14 cellular contexts compared by ENCODE assay signal in the genomic region with DNA sequence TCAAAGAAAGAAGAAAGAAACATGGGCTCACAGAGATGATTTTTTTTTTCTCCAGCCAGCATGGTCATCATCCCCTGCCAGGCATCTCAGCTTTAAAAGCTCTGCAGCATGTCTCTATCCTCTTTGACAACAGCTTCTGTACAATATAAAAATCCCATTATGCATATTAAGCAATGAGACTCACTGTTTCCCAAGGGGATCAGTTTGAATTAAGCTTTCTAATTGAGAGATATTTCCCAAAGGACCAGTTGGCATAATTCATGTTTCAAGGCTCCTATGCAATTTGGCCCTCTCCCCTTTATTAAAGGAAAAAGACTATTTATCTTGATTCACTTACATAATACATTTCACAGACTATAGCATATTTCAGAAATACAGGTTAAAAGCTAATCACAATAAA.
DNase-seq lines count a peak whose midpoint lies in the region; ATAC-seq and TF ChIP-seq lines count a peak whose summit lies in the region.
"Had no signal": no experiment of that assay in that cellular context is flagged by ENCODE, and none has a peak within 500 bp of the region (broad histone marks: within the 10 kb centered on the region; RNA-seq: fewer than 3 reads in every experiment).

No MANE protein-coding gene starts in this region.

- H3K9me3 ChIP-seq in SK-N-SH: no peaks in the 10 kb centered on the region

- H3K27ac ChIP-seq in SK-N-SH (ENCODE audit: low read depth in 2 of 2, low read length in 1 of 2): no peak overlapping the region
- H3K27ac ChIP-seq: GM23248 had no signal

- no peak overlapping the region for H3K27ac Mint-ChIP-seq in endothelial cell (ENCODE audit: unreplicated experiment)
- H3K27ac Mint-ChIP-seq: B cell; CD4-positive, alpha-beta T cell had no signal

- CTCF ChIA-PET in SK-N-SH (lab: Yijun Ruan, JAX): interaction anchor here (0.6 kb wide), 1 partner anchor 1052 kb away, joined by 3 read pairs; no protein-coding TSS in a partner anchor

- H3K4me3 ChIP-seq in SK-N-SH (ENCODE audit: low read depth in 2 of 2, low read length in 1 of 2): no peak overlapping the region
- H3K4me3 ChIP-seq: GM12878, GM23248 had no signal

- no peaks in the 10 kb centered on the region for H3K27me3 Mint-ChIP-seq in endothelial cell (ENCODE audit: unreplicated experiment)
- H3K27me3 Mint-ChIP-seq: B cell had no signal

- TF ChIP-seq CTCF in SK-N-SH (IDR thresholded peaks at IDR 0.05): no peak
- TF ChIP-seq CTCF in endothelial cell (IDR thresholded peaks at IDR 0.05; ENCODE audit: unreplicated experiment): no peak

- peaks cover 5% of the 10 kb centered on the region for H3K36me3 Mint-ChIP-seq in endothelial cell (ENCODE audit: low read depth, unreplicated experiment)

- no peak overlapping the region for H3K4me3 Mint-ChIP-seq in endothelial cell (ENCODE audit: unreplicated experiment)
- H3K4me3 Mint-ChIP-seq: B cell; CD4-positive, alpha-beta T cell had no signal

- no peak for TF ChIP-seq RAD21 in SK-N-SH (IDR thresholded peaks at IDR 0.05; ENCODE audit: low read length)

- ATAC-seq in SK-N-SH treated with all-trans-retinoic acid at 6 μM for 48 hours: no peak
- ATAC-seq: GM12878 had no signal

- 0 out of 2 replicates have a peak, but pooled peaks cover 5% of the 10 kb centered on the region for H3K9me2 ChIP-seq in SK-N-SH

- H3F3A ChIP-seq in SK-N-SH (replicated peaks; ENCODE audit: insufficient read depth): no peaks in the 10 kb centered on the region

- H3K9ac ChIP-seq in SK-N-SH: no peak overlapping the region
- H3K9ac ChIP-seq: GM23248 had no signal

- no peaks in the 10 kb centered on the region for H3K79me2 ChIP-seq in SK-N-SH (ENCODE audit: insufficient read depth)

- H3K4me1 Mint-ChIP-seq in endothelial cell (ENCODE audit: unreplicated experiment): no peaks in the 10 kb centered on the region
- H3K4me1 Mint-ChIP-seq: B cell had no signal

- H2AFZ ChIP-seq in SK-N-SH (ENCODE audit: low read depth): no peak overlapping the region
- H2AFZ ChIP-seq: GM23248 had no signal

- POLR2A ChIA-PET in SK-N-SH (lab: Yijun Ruan, JAX): no interaction called here

- peaks cover 0 to 14% of the 10 kb centered on the region in 2 experiments; a peak in 2 of 4 replicates for H3K4me1 ChIP-seq in SK-N-SH (ENCODE audit: control insufficient read depth in 1 of 2, insufficient read depth in 2 of 2, low read depth in 1 of 2, low read length in 1 of 2)

- in situ Hi-C loops in G401 (cut with HindIII; ENCODE audit: low sequenced_read_pairs): no loop called here

- H4K20me1 ChIP-seq in SK-N-SH (ENCODE audit: insufficient read depth): no peaks in the 10 kb centered on the region

- no peaks in the 10 kb centered on the region for H3K27me3 ChIP-seq in SK-N-SH (ENCODE audit: insufficient read depth)

- no peaks in the 10 kb centered on the region for H3K9me3 Mint-ChIP-seq in endothelial cell (ENCODE audit: unreplicated experiment)

- no peak overlapping the region for H3K4me2 ChIP-seq in SK-N-SH

- H3K36me3 ChIP-seq in SK-N-SH (replicated peaks in 1 of 2; ENCODE audit: control insufficient read depth in 1 of 2, insufficient read depth in 2 of 2, low read length in 1 of 2): no peaks in the 10 kb centered on the region

- DNase-seq in SK-N-SH (peak; percentile 10), NCI-H1436 treated with DMSO at 0.1 percent for 48 hours (lab: John Stamatoyannopoulos, UW) (peak; percentile 82), NCI-H524 treated with DMSO at 0.1 percent for 48 hours (lab: John Stamatoyannopoulos, UW) (peak; percentile 59), HK-2 (ENCODE audit: unreplicated experiment) (no peak), endothelial cell (ENCODE audit: low spot score) (no peak), cerebellar nuclear complex (lab: John Stamatoyannopoulos, UW) (no peak), G401 (ENCODE audit: low spot score) (no peak)
- DNase-seq: C1 segment of cervical spinal cord; CD4-positive, alpha-beta T cell; GM23248; H7 had no signal

- no peak for TF ChIP-seq EP300 in SK-N-SH (IDR thresholded peaks at IDR 0.05; ENCODE audit: borderline replicate concordance in 1 of 2, low read depth in 1 of 2, low read length in 1 of 2)

TF ChIP-seq in SK-N-SH, 30 proteins besides CTCF, POLR2A, EP300 and RAD21 (continues in another document):
- TF ChIP-seq YY1 (IDR thresholded peaks at IDR 0.05; ENCODE audit: low read depth) (no peak), ELF1 (IDR thresholded peaks at IDR 0.05) (no peak), JUND (IDR thresholded peaks at IDR 0.05) (no peak), FOXJ3 (CRISPR knock-in tag; IDR thresholded peaks at IDR 0.05) (no peak), POLR2AphosphoS5 (IDR thresholded peaks at IDR 0.05; ENCODE audit: low read depth, low read length) (no peak), GABPA (IDR thresholded peaks at IDR 0.05; ENCODE audit: low read depth) (no peak), GATA2 (CRISPR knock-in tag; IDR thresholded peaks at IDR 0.05) (no peak), RXRA (IDR thresholded peaks at IDR 0.05; ENCODE audit: borderline replicate concordance, low read depth) (no peak), MEF2A (IDR thresholded peaks at IDR 0.05; ENCODE audit: borderline replicate concordance, low read depth) (no peak), NFIC (IDR thresholded peaks at IDR 0.05; ENCODE audit: borderline replicate concordance) (no peak), SIN3A (IDR thresholded peaks at IDR 0.05; ENCODE audit: borderline replicate concordance, low read depth, low read length) (no peak), CHD2 (IDR thresholded peaks at IDR 0.05; ENCODE audit: low read length, partially characterized antibody) (no peak), MXI1 (IDR thresholded peaks at IDR 0.05; ENCODE audit: low read depth, low read length) (no peak), SMC3 (IDR thresholded peaks at IDR 0.05; ENCODE audit: low read depth, low read length) (no peak)
- TF ChIP-seq, protein P1, sequence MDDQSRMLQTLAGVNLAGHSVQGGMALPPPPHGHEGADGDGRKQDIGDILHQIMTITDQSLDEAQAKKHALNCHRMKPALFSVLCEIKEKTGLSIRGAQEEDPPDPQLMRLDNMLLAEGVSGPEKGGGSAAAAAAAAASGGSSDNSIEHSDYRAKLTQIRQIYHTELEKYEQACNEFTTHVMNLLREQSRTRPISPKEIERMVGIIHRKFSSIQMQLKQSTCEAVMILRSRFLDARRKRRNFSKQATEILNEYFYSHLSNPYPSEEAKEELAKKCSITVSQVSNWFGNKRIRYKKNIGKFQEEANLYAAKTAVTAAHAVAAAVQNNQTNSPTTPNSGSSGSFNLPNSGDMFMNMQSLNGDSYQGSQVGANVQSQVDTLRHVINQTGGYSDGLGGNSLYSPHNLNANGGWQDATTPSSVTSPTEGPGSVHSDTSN (IDR thresholded peaks at IDR 0.05): no peak

TF ChIP-seq in SK-N-SH treated with all-trans-retinoic acid at 6 μM for 48 hours, 23 proteins besides CTCF, POLR2A, EP300 and RAD21 (continues in another document):
- TF ChIP-seq RARB (CRISPR knock-in tag; IDR thresholded peaks at IDR 0.05): no peak
- no peak for TF ChIP-seq ISL1 (CRISPR knock-in tag; IDR thresholded peaks at IDR 0.05)
- TF ChIP-seq CSDC2 (CRISPR knock-in tag; IDR thresholded peaks at IDR 0.05): no peak
- TF ChIP-seq ZFP30 (CRISPR knock-in tag; IDR thresholded peaks at IDR 0.05): no peak
- TF ChIP-seq, protein P2, sequence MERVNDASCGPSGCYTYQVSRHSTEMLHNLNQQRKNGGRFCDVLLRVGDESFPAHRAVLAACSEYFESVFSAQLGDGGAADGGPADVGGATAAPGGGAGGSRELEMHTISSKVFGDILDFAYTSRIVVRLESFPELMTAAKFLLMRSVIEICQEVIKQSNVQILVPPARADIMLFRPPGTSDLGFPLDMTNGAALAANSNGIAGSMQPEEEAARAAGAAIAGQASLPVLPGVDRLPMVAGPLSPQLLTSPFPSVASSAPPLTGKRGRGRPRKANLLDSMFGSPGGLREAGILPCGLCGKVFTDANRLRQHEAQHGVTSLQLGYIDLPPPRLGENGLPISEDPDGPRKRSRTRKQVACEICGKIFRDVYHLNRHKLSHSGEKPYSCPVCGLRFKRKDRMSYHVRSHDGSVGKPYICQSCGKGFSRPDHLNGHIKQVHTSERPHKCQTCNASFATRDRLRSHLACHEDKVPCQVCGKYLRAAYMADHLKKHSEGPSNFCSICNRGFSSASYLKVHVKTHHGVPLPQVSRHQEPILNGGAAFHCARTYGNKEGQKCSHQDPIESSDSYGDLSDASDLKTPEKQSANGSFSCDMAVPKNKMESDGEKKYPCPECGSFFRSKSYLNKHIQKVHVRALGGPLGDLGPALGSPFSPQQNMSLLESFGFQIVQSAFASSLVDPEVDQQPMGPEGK (CRISPR knock-in tag; IDR thresholded peaks at IDR 0.05; ENCODE audit: borderline replicate concordance): no peak
- no peak for TF ChIP-seq ZNF565 (CRISPR knock-in tag; conservative IDR thresholded peaks at IDR 0.05; ENCODE audit: low read depth)
- TF ChIP-seq, protein P3, sequence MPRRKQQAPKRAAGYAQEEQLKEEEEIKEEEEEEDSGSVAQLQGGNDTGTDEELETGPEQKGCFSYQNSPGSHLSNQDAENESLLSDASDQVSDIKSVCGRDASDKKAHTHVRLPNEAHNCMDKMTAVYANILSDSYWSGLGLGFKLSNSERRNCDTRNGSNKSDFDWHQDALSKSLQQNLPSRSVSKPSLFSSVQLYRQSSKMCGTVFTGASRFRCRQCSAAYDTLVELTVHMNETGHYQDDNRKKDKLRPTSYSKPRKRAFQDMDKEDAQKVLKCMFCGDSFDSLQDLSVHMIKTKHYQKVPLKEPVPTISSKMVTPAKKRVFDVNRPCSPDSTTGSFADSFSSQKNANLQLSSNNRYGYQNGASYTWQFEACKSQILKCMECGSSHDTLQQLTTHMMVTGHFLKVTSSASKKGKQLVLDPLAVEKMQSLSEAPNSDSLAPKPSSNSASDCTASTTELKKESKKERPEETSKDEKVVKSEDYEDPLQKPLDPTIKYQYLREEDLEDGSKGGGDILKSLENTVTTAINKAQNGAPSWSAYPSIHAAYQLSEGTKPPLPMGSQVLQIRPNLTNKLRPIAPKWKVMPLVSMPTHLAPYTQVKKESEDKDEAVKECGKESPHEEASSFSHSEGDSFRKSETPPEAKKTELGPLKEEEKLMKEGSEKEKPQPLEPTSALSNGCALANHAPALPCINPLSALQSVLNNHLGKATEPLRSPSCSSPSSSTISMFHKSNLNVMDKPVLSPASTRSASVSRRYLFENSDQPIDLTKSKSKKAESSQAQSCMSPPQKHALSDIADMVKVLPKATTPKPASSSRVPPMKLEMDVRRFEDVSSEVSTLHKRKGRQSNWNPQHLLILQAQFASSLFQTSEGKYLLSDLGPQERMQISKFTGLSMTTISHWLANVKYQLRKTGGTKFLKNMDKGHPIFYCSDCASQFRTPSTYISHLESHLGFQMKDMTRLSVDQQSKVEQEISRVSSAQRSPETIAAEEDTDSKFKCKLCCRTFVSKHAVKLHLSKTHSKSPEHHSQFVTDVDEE (CRISPR knock-in tag; IDR thresholded peaks at IDR 0.05): no peak
- no peak for TF ChIP-seq ZFP3 (CRISPR knock-in tag; IDR thresholded peaks at IDR 0.05)

Comparison
In these comparisons a context has a peak if more than half of its experiments do, and no peak if none do; other contexts are left out.
1. DNase-seq: peak in SK-N-SH (single experiment), NCI-H1436 treated with DMSO at 0.1 percent for 48 hours (single experiment) and NCI-H524 treated with DMSO at 0.1 percent for 48 hours (single experiment); none in HK-2 (single experiment), endothelial cell (single experiment), cerebellar nuclear complex (0 of 2) and G401 (single experiment).